9 cellular contexts compared by ENCODE assay signal in genomic region chr20:32040142-32040953, GRCh38. TPM values are rescaled to one million over a fixed set of nuclear protein-coding genes. Genes with fewer than 3 reads are reported as not detected.
DNase-seq lines count a peak whose midpoint lies in the region; ATAC-seq and TF ChIP-seq lines count a peak whose summit lies in the region.
"Had no signal": no experiment of that assay in that cellular context is flagged by ENCODE, and none has a peak within 500 bp of the region (broad histone marks: within the 10 kb centered on the region; RNA-seq: fewer than 3 reads in every experiment).

No MANE protein-coding gene starts in this region.

- in situ Hi-C loops in GM13977 (cut with MboI; ENCODE audit: low pct_unique_long_range_greater_than_20kb, low sequenced_read_pairs, unreplicated experiment) = no loop called here

- TF ChIP-seq POLR2A in HCT116 (IDR thresholded peaks at IDR 0.05; ENCODE audit: borderline replicate concordance, extremely low read depth, insufficient read depth, insufficient read length) (no peak), Raji (IDR thresholded peaks at IDR 0.05; ENCODE audit: insufficient read depth, low read depth, low read length) (peak; percentile 35; the same call in 1 of the 2 replicates)

- H3K79me2 ChIP-seq in HCT116 (ENCODE audit: insufficient read depth, low read length) = no peaks in the 10 kb centered on the region

- CTCF ChIA-PET in HCT116 (lab: Charles Lee) = no interaction called here

- H3K4me2 ChIP-seq in HCT116 (ENCODE audit: low read length) = no peak overlapping the region

- peak; percentile 78 for DNase-seq in GDM1 (lab: John Stamatoyannopoulos, UW)
- DNase-seq in HCT116 (ENCODE audit: low read depth, low spot score) = no peak
- no peak for DNase-seq in GOT3 (lab: John Stamatoyannopoulos, UW)
- DNase-seq in stimulated activated CD4-positive, alpha-beta T cell treated with anti-CD3 and anti-CD28 coated beads, Interleukin-1b, Interleukin-23, amount 100 ng/mL, for 48 hours = no peak
- DNase-seq in GM13977 (ENCODE audit: low spot score) = no peak
- no peak for DNase-seq in stimulated activated CD4-positive, alpha-beta T cell treated with anti-CD3 and anti-CD28 coated beads, Interleukin-4, amount 100 ng/mL, for 24 hours
- DNase-seq: stimulated activated CD4-positive, alpha-beta T cell treated with anti-CD3 and anti-CD28 coated beads, Interleukin-15, amount 100 ng/mL, for 24 hours had no signal

- H3K9me2 ChIP-seq in HCT116 (ENCODE audit: insufficient read depth) = no peaks in the 10 kb centered on the region

- TF ChIP-seq CTCF in HCT116 (IDR thresholded peaks at IDR 0.05 in 2 of 3, conservative IDR thresholded peaks at IDR 0.05 in 1 of 3; ENCODE audit: borderline replicate concordance in 1 of 3, insufficient read depth in 1 of 3, low read depth in 2 of 3, low read length in 2 of 3) = no peak
- TF ChIP-seq CTCF in liver (IDR thresholded peaks at IDR 0.05; ENCODE audit: low read depth, low read length, missing input control) = no peak
- no peak for TF ChIP-seq CTCF in GM13977 (IDR thresholded peaks at IDR 0.05; ENCODE audit: extremely low read depth, insufficient read depth, missing control alignments)

- POLR2A ChIA-PET in HCT116 (lab: Charles Lee) = no interaction called here

- H2AFZ ChIP-seq in HCT116 (ENCODE audit: low read depth, low read length, poor library complexity, severe bottlenecking) = no peak overlapping the region

- intact Hi-C loops in HCT116 (cut with micrococcal nuclease) = no loop called here

- H3K27me3 ChIP-seq in HCT116 (ENCODE audit: insufficient read depth, low read length) (peaks cover 30% of the 10 kb centered on the region), liver (ENCODE audit: control insufficient read depth in 4 of 4, insufficient read depth in 4 of 4, low read length in 3 of 4) (peaks cover 0 to 4% (median 2%) of the 10 kb centered on the region in 4 donors)

- RAD21 ChIA-PET in HCT116 (lab: Charles Lee; ENCODE audit: low non-redundant PET in 1 of 2, low total read pairs in 2 of 2, uncharacterized antibody in 2 of 2, unreplicated experiment in 2 of 2) = no interaction called here

- TF ChIP-seq RAD21 in HCT116 (IDR thresholded peaks at IDR 0.05; ENCODE audit: low read depth) (no peak), liver (IDR thresholded peaks at IDR 0.05) (no peak)

- ATAC-seq in HCT116 = no peak

- no TSS peak for BruUV-seq in HCT116 (replicated peaks; lab: Mats Ljungman, UMichigan)

- no peak overlapping the region for H3K9ac ChIP-seq in HCT116 (ENCODE audit: low read length)
- H3K9ac ChIP-seq in liver (ENCODE audit: low read depth in 1 of 2, low read length in 2 of 2) = no peak overlapping the region

- H3K4me3 ChIP-seq in HCT116 (replicated peaks in 1 of 2; ENCODE audit: low read depth in 1 of 2, low read length in 2 of 2) (no peak overlapping the region), liver (ENCODE audit: low read depth in 1 of 3, low read length in 3 of 3) (no peak overlapping the region)

- H3K4me1 ChIP-seq in HCT116 (ENCODE audit: control insufficient read depth in 1 of 2, insufficient read depth in 2 of 2, low read length in 2 of 2) (no peaks in the 10 kb centered on the region), liver (ENCODE audit: control insufficient read depth in 4 of 4, insufficient read depth in 4 of 4, low read length in 3 of 4) (no peaks in the 10 kb centered on the region)

- H3K27ac ChIP-seq in HCT116 (ENCODE audit: low read depth, low read length) = no peak overlapping the region
- peak overlapping the region; percentile 4 to 26 for H3K27ac ChIP-seq in liver (ENCODE audit: low read depth in 1 of 2, low read length in 2 of 2)

- H3K36me3 ChIP-seq in HCT116 (ENCODE audit: control insufficient read depth in 1 of 2, insufficient read depth in 2 of 2, low read length in 2 of 2) (no peaks in the 10 kb centered on the region), liver (ENCODE audit: control insufficient read depth in 4 of 4, insufficient read depth in 3 of 4, low read depth in 1 of 4, low read length in 3 of 4) (no peaks in the 10 kb centered on the region)

- WGBS in liver = 58% methylated on average over 10 of the region's 10 CpGs

- H3K9me3 ChIP-seq in HCT116 (ENCODE audit: control insufficient read depth in 1 of 2, insufficient read depth in 1 of 2, low read depth in 1 of 2, low read length in 2 of 2) (no peaks in the 10 kb centered on the region), liver (ENCODE audit: control insufficient read depth in 4 of 4, low read length in 3 of 4) (no peaks in the 10 kb centered on the region)

- no peaks in the 10 kb centered on the region for H4K20me1 ChIP-seq in HCT116 (ENCODE audit: insufficient read depth)

TF ChIP-seq in HCT116, 20 proteins besides CTCF, POLR2A, EP300 and RAD21:
- TF ChIP-seq REST (IDR thresholded peaks at IDR 0.05; ENCODE audit: low read depth) (no peak), SRF (IDR thresholded peaks at IDR 0.05; ENCODE audit: low read depth) (0 out of 2 replicates have a peak, but pooled peaks have one; percentile 20)

TF ChIP-seq in liver, 16 proteins besides CTCF, POLR2A, EP300 and RAD21:
- TF ChIP-seq EGR1 (IDR thresholded peaks at IDR 0.05; ENCODE audit: low read depth in 2 of 2) (no peak), TAF1 (conservative IDR thresholded peaks at IDR 0.05) (no peak), HNF4A (conservative IDR thresholded peaks at IDR 0.05) (no peak), NR2F2 (IDR thresholded peaks at IDR 0.05) (no peak), MAX (IDR thresholded peaks at IDR 0.05) (no peak)
- TF ChIP-seq, protein P1, sequence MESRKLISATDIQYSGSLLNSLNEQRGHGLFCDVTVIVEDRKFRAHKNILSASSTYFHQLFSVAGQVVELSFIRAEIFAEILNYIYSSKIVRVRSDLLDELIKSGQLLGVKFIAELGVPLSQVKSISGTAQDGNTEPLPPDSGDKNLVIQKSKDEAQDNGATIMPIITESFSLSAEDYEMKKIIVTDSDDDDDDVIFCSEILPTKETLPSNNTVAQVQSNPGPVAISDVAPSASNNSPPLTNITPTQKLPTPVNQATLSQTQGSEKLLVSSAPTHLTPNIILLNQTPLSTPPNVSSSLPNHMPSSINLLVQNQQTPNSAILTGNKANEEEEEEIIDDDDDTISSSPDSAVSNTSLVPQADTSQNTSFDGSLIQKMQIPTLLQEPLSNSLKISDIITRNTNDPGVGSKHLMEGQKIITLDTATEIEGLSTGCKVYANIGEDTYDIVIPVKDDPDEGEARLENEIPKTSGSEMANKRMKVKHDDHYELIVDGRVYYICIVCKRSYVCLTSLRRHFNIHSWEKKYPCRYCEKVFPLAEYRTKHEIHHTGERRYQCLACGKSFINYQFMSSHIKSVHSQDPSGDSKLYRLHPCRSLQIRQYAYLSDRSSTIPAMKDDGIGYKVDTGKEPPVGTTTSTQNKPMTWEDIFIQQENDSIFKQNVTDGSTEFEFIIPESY (IDR thresholded peaks at IDR 0.05) = no peak

RNA-seq across cellular contexts. Expression of gene HCK, which starts 11.7 kb away (rescaled TPM):
- total RNA-seq in HCT116 (2021; ENCODE audit: unreplicated experiment) (0.17 TPM), liver (10 to 100 TPM; 12.8 to 20.6 TPM)
- polyA plus RNA-seq in HCT116 (2012) = 0.09 TPM in 1 of 2 replicates, not detected in the other
- polyA plus RNA-seq in liver = 1 to 10 TPM; 1.8 to 7.7 TPM

RNA-seq across cellular contexts. Expression of gene CCM2L, which starts 30.1 kb away (rescaled TPM):
- total RNA-seq in HCT116 (2021; ENCODE audit: unreplicated experiment) (1.4 TPM), liver (1 to 10 TPM; 1.3 to 2.1 TPM)
- 0.75 and 1.3 TPM in 2 replicates for polyA plus RNA-seq in HCT116 (2012)
- polyA plus RNA-seq in liver = 1 to 10 TPM in 1 of 2 donors, under 1 TPM in 1; 0.31 to 1.2 TPM

Comparison
In these comparisons a context has a peak if more than half of its experiments do, and no peak if none do; other contexts are left out.
1. RNA of gene HCK, which starts 11.7 kb away (total RNA-seq): 12.8 to 20.6 TPM in liver; 0.17 TPM in HCT116 (single experiment); every median in the first group is over 10 times any median in the second.